In genomic region chr16:72796222-72796621, GRCh38 we compare ENCODE assay signal across 23 cellular contexts.
"Had no signal": no experiment of that assay in that cellular context is flagged by ENCODE, and none has a peak within 500 bp of the region (broad histone marks: within the 10 kb centered on the region; RNA-seq: fewer than 3 reads in every experiment).

No MANE protein-coding gene starts in this region.

- H3K36me3 ChIP-seq: colonic mucosa had no signal

- DNase-seq: activated CD4-positive, alpha-beta memory T cell treated with anti-CD3 and anti-CD28 coated beads, Interleukin-2, amount 10 ng/mL, durations not matched to agents 7 days and 5 days; activated CD4-positive, alpha-beta T cell treated with anti-CD3 and anti-CD28 coated beads for 36 hours; activated CD4-positive, alpha-beta T cell treated with anti-CD3 and anti-CD28 coated beads, Interleukin-2, amount 10 ng/mL, durations not matched to agents 24 days and 14 days; activated CD4-positive, alpha-beta T cell treated with anti-CD3 and anti-CD28 coated beads, Interleukin-2, amount 50 U/mL, for 4 hours; activated CD4-positive, CD25-positive, alpha-beta regulatory T cell; activated CD4-positive, CD25-positive, alpha-beta regulatory T cell treated with anti-CD3 and anti-CD28 coated beads, Interleukin-2, amount 50 U/mL, for 72 hours; activated CD8-positive, alpha-beta memory T cell treated with anti-CD3 and anti-CD28 coated beads, Interleukin-2, amount 50 U/mL, for 48 hours; activated gamma-delta T cell; activated naive CD4-positive, alpha-beta T cell treated with anti-CD3 and anti-CD28 coated beads, Interleukin-2, amount 50 U/mL, for 16 hours; activated naive CD4-positive, alpha-beta T cell treated with Interleukin-2 at 50 U/mL for 16 hours; activated T-cell treated with anti-CD3 and anti-CD28 coated beads for 4 hours; activated T-cell treated with anti-CD3 and anti-CD28 coated beads, Interleukin-2, amount 50 U/mL, for 24 hours; activated T-cell treated with anti-CD3 and anti-CD28 coated beads, Interleukin-2, amount 50 U/mL, for 72 hours; amygdala; aorta; body of pancreas; colonic mucosa; effector CD8-positive, alpha-beta T cell; foreskin keratinocyte; gastrocnemius medialis; T-helper 2 cell had no signal

- FAIRE-seq: endometrium had no signal

- H3K4me3 ChIP-seq: body of pancreas, colonic mucosa, gastrocnemius medialis had no signal

- H3K4me1 ChIP-seq: colonic mucosa, gastrocnemius medialis had no signal

- H3K9me3 ChIP-seq: body of pancreas, colonic mucosa, gastrocnemius medialis had no signal

- H3K27ac ChIP-seq: body of pancreas, colonic mucosa, foreskin keratinocyte, gastrocnemius medialis had no signal

- H3K27me3 ChIP-seq: body of pancreas, colonic mucosa, foreskin keratinocyte, gastrocnemius medialis had no signal

- ATAC-seq: activated CD4-positive, alpha-beta T cell treated with anti-CD3 and anti-CD28 coated beads for 36 hours; activated T-cell treated with anti-CD3 and anti-CD28 coated beads, Interleukin-2, amount 50 U/mL, for 72 hours; body of pancreas; esophagus mucosa; foreskin keratinocyte; gastrocnemius medialis had no signal
